ENCODE assay signal across 8 cellular contexts in the genomic region with DNA sequence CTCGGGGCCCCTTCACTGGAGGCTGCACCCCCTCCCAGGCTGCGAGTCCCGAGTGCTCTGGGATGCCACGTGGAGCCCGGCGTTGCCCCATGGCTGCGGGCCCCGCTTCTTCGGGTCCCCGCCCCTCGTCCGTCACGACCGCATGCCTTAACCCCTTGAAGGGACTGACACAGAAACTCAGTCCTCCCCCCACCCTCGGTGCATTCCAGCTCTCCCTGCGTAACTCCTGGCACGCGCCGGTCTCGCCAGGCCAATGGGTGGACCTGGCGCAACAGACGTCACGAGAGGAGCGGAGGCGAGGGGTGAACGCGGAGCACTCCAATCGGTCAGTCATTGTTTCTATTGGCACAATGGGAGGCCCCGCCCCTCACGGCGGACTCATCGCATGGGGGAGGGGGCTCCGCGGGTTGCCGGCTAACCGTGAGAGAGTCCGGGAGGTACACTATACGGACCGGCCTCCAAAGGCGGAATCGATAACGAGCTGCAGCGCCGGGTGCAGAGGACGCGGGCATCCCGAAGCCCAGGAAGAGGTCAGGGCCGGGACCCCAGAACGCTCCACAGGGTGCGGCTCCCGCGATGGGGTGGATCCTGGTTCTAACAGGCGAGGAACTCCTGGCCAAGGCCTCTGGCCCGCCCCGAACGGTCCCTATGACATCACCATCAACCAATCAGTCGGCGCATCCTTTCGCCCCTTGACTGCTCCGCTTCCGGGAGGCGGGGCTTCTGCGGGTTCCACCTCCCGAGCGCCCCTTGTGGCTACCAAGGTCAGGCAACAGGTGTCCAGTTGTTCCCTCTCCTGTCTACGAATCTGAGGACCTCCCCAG. TPM values are rescaled to one million over a fixed set of nuclear protein-coding genes. Genes with fewer than 3 reads are reported as not detected.
DNase-seq lines count a peak whose midpoint lies in the region; ATAC-seq and TF ChIP-seq lines count a peak whose summit lies in the region.

No MANE protein-coding gene starts in this region.

- H3K4me3 ChIP-seq in AG10803 (ENCODE audit: low read length), result peak overlapping the region; percentile 72

- peak overlapping the region; percentile 84 for H3K27ac Mint-ChIP-seq in dendritic cell treated with granulocyte-macrophage colony-stimulating factor and Interleukin-4, amounts not matched to agents 40 ng/mL and 50 ng/mL, for 4 days

- H3K4me3 Mint-ChIP-seq in dendritic cell treated with granulocyte-macrophage colony-stimulating factor and Interleukin-4, amounts not matched to agents 40 ng/mL and 50 ng/mL, for 4 days, result peak overlapping the region; percentile 80

- ATAC-seq in GM19035 (IDR thresholded peaks at IDR 0.05; ENCODE audit: unreplicated experiment), result peak; percentile 80
- ATAC-seq in HG03342 (IDR thresholded peaks at IDR 0.05; ENCODE audit: unreplicated experiment), result peak; percentile 83
- peak; percentile 74 for ATAC-seq in left lobe of liver

- intact Hi-C loops in dendritic cell treated with granulocyte-macrophage colony-stimulating factor and Interleukin-4, amounts not matched to agents 40 ng/mL and 50 ng/mL, for 4 days (cut with micrococcal nuclease), result no loop called here

- peak; percentile 73 for TF ChIP-seq CTCF in AG10803 (conservative IDR thresholded peaks at IDR 0.05; ENCODE audit: low read length)

- DNase-seq in AG10803 (ENCODE audit: low read depth), result peak; percentile 98
- DNase-seq in NCI-H524 (lab: John Stamatoyannopoulos, UW), result peak; percentile 94 to 95
- peak; percentile 80 for DNase-seq in activated CD4-positive, alpha-beta T cell treated with anti-CD3 and anti-CD28 coated beads, Interleukin-2, amount 50 U/mL, for 1 hour
- peak; percentile 70 for DNase-seq in left lobe of liver (ENCODE audit: low spot score)
- peak; percentile 87 to 94 for DNase-seq in stimulated activated CD4-positive, alpha-beta T cell treated with anti-CD3 and anti-CD28 coated beads, Interleukin-2, amount 100 ng/mL, for 24 hours

- H3K36me3 Mint-ChIP-seq in dendritic cell treated with granulocyte-macrophage colony-stimulating factor and Interleukin-4, amounts not matched to agents 40 ng/mL and 50 ng/mL, for 4 days (ENCODE audit: low read depth), result peaks cover 20% of the 10 kb centered on the region

- peaks cover 36% of the 10 kb centered on the region for H3K4me1 Mint-ChIP-seq in dendritic cell treated with granulocyte-macrophage colony-stimulating factor and Interleukin-4, amounts not matched to agents 40 ng/mL and 50 ng/mL, for 4 days (ENCODE audit: low read depth)

- H3K9me3 Mint-ChIP-seq in dendritic cell treated with granulocyte-macrophage colony-stimulating factor and Interleukin-4, amounts not matched to agents 40 ng/mL and 50 ng/mL, for 4 days, result no peaks in the 10 kb centered on the region

- H3K27me3 Mint-ChIP-seq in dendritic cell treated with granulocyte-macrophage colony-stimulating factor and Interleukin-4, amounts not matched to agents 40 ng/mL and 50 ng/mL, for 4 days, result peaks cover 49% of the 10 kb centered on the region

RNA-seq across cellular contexts. Expression of a gene that starts 1.0 kb away (rescaled TPM):
- 0.45 TPM for total RNA-seq in left lobe of liver

RNA-seq across cellular contexts. Expression of a gene that starts 22.0 kb away (rescaled TPM):
- total RNA-seq in left lobe of liver, result 12.0 TPM

RNA-seq across cellular contexts. Expression of a gene that starts 28.4 kb away (rescaled TPM):
- 8.4 TPM for total RNA-seq in left lobe of liver

RNA-seq across cellular contexts. Expression of a gene that starts 42.1 kb away (rescaled TPM):
- total RNA-seq in left lobe of liver, result not detected

RNA-seq across cellular contexts. Expression of a gene that starts 53.3 kb away (rescaled TPM):
- 31.1 TPM for total RNA-seq in left lobe of liver

Comparison
In these comparisons a context has a peak if more than half of its experiments do, and no peak if none do; other contexts are left out.
1. Peak in every context shown above with its lines: DNase-seq, ATAC-seq and H3K4me3 ChIP-seq.